8 cellular contexts compared by ENCODE assay signal in the genomic region with DNA sequence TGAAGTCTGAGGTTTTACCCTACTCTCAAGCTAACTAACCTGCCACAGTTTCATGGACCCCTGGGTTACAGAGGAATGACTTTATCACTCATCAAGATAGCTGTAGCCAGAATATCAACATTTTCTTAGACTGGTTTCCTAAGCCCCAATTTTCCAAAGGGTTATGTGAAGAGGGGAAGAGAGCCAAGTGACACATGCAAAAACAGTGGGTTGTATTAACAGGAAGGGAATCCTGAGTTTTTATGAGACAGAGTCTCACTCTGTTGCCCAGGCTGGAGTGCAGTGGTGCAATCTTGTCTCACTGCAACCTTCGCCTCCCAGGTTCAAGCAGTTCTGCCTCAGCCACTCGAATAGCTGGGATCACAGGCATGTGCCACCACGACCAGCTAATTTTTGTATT. TPM values are rescaled to one million over a fixed set of nuclear protein-coding genes. Genes with fewer than 3 reads are reported as not detected.
A peak's percentile ranks its signal among the peaks of the same experiment; 100 is the strongest.
DNase-seq lines count a peak whose midpoint lies in the region; ATAC-seq and TF ChIP-seq lines count a peak whose summit lies in the region.
"Had no signal": no experiment of that assay in that cellular context is flagged by ENCODE, and none has a peak within 500 bp of the region (broad histone marks: within the 10 kb centered on the region; RNA-seq: fewer than 3 reads in every experiment).

No MANE protein-coding gene starts in this region.

- peak overlapping the region; percentile 2 to 100 (median 97) for H3K27ac ChIP-seq in stomach

- no peak for TF ChIP-seq POLR2A in stomach (IDR thresholded peaks at IDR 0.05)

- ATAC-seq in GM19351 (IDR thresholded peaks at IDR 0.05; ENCODE audit: unreplicated experiment) (peak; percentile 12), HG02943 (IDR thresholded peaks at IDR 0.05; ENCODE audit: low read depth, unreplicated experiment) (peak; percentile 4)

- peak; percentile 13 for DNase-seq in astrocyte of the hippocampus (ENCODE audit: low read depth, low spot score)
- no peak for DNase-seq in stomach
- DNase-seq in NCI-H146 (lab: John Stamatoyannopoulos, UW): no peak
- no peak for DNase-seq in NCI-H1417 treated with DMSO at 0.1 percent for 48 hours (lab: John Stamatoyannopoulos, UW)
- no peak for DNase-seq in T1000 (lab: John Stamatoyannopoulos, UW)
- DNase-seq: KBM-7 had no signal

- no peak for TF ChIP-seq EP300 in stomach (IDR thresholded peaks at IDR 0.05)

- H3K9me3 ChIP-seq in stomach: no peaks in the 10 kb centered on the region

- peak overlapping the region in 1 of 4 donors; percentile 28 for H3K4me3 ChIP-seq in stomach

- peaks cover 54 to 90% (median 75%) of the 10 kb centered on the region in 4 donors for H3K4me1 ChIP-seq in stomach

- WGBS in stomach, 5 donors: 54 to 73% (median 60%) methylated on average over 3 of the region's 3 CpGs

- H3K36me3 ChIP-seq in stomach: no peaks in the 10 kb centered on the region

- no peaks in the 10 kb centered on the region for H3K27me3 ChIP-seq in stomach

- intact Hi-C loops in stomach (cut with DNase I; ENCODE audit: low total_unique reads): loop anchor here (10.0 kb wide), 1 partner anchor 55 kb away; no protein-coding TSS in a partner anchor

- no peak for TF ChIP-seq CTCF in stomach (IDR thresholded peaks at IDR 0.05)

RNA-seq across cellular contexts. Expression of a gene that starts 5.4 kb away (rescaled TPM):
- total RNA-seq in stomach: 100 to 1,000 TPM in 1 of 5 donors, 10 to 100 TPM in 4; 57.5 to 177 (median 78.5) TPM
- 10 to 100 TPM in 1 of 3 donors, 1 to 10 TPM in 2; 6.9 to 10.7 (median 7.1) TPM for polyA plus RNA-seq in stomach

RNA-seq across cellular contexts. Expression of a gene that starts 48.0 kb away (rescaled TPM):
- 1 to 10 TPM in 1 of 5 donors, not detected in 4; 3.1 TPM for total RNA-seq in stomach
- 1 to 10 TPM in 1 of 3 donors, not detected in 2; 1.7 TPM for polyA plus RNA-seq in stomach
